Comparison of ENCODE assay signal across 8 cellular contexts in the genomic region with DNA sequence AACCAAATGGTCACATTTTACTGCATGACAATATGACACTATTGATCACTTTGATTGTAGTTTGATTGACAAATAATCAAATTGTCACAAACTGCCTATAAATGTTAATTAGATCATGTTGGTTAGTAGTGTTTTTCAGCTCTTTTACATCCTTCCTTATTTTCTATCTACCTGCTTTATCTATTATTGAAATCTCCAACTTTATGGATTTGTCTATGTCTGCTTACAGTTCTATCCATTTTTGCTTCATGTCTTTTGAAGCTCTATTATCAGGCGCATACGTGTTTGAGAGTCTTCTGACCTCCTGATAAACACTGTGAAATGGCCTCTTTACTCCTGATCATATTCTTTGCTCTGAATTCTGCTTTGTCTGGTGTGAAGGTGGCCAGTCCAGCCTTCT.
"Had no signal": no experiment of that assay in that cellular context is flagged by ENCODE, and none has a peak within 500 bp of the region (broad histone marks: within the 10 kb centered on the region; RNA-seq: fewer than 3 reads in every experiment).

No MANE protein-coding gene starts in this region.

- FAIRE-seq: G401.6, GM12878, GM12891, GM12892, GM18507, GM19239 had no signal

- H3K4me3 ChIP-seq: GM12878 had no signal

- DNase-seq: GDM1, GF-D8 had no signal

- ATAC-seq: GM12878 had no signal
